Comparison of ENCODE assay signal across 1 cellular context in genomic region chr2:169362346-169363026, GRCh38.
TF ChIP-seq lines count a peak whose summit lies in the region.

Gene LRP2, minus strand, starts transcription at chr2:169362534. Its CDS starts 135 bp downstream, at chr2:169362399.

TF ChIP-seq in HepG2, 621 proteins besides CTCF, POLR2A, EP300 and RAD21 (continued from another document and continues in another):
- TF ChIP-seq ZNF552 (CRISPR knock-in tag; IDR thresholded peaks at IDR 0.05; ENCODE audit: borderline replicate concordance) (peak; percentile 18; the same call in 1 of the 2 replicates), HNF4G (IDR thresholded peaks at IDR 0.05; ENCODE audit: borderline replicate concordance, low read depth, low read length) (peak; percentile 72), HNF4G (CRISPR knock-in tag; IDR thresholded peaks at IDR 0.05; ENCODE audit: borderline replicate concordance, low read depth) (peak; percentile 65; the same call in 1 of the 2 replicates), REST (IDR thresholded peaks at IDR 0.05; ENCODE audit: borderline replicate concordance in 1 of 2, low read depth in 1 of 2, low read length in 2 of 2) (no peak), ZNF333 (CRISPR knock-in tag; IDR thresholded peaks at IDR 0.05; ENCODE audit: borderline replicate concordance) (no peak; the same call in 1 of the 2 replicates), ZNF274 (CRISPR knock-in tag; IDR thresholded peaks at IDR 0.05) (0 out of 2 replicates have a peak, but pooled peaks have one; percentile 15), MTA3 (CRISPR knock-in tag; IDR thresholded peaks at IDR 0.05) (no peak), MTF2 (CRISPR knock-in tag; IDR thresholded peaks at IDR 0.05; ENCODE audit: borderline replicate concordance) (peak; percentile 86; the same call in 1 of the 2 replicates), GATAD2A (CRISPR knock-in tag; IDR thresholded peaks at IDR 0.05) (peak; percentile 42), PTBP1 (IDR thresholded peaks at IDR 0.05; ENCODE audit: low read depth, low read length, poor library complexity, severe bottlenecking) (peak; percentile 52), ZNF761 (CRISPR knock-in tag; conservative IDR thresholded peaks at IDR 0.05) (0 out of 2 replicates have a peak, but pooled peaks have one; percentile 7), ZNF232 (CRISPR knock-in tag; IDR thresholded peaks at IDR 0.05; ENCODE audit: borderline replicate concordance) (no peak), BHLHE40 (IDR thresholded peaks at IDR 0.05; ENCODE audit: low read length) (peak; percentile 36; the same call in 1 of the 2 replicates), KAT7 (CRISPR knock-in tag; IDR thresholded peaks at IDR 0.05; ENCODE audit: borderline replicate concordance) (0 out of 2 replicates have a peak, but pooled peaks have one; percentile 23), ZNF777 (CRISPR knock-in tag; IDR thresholded peaks at IDR 0.05) (peak; percentile 85), ZNF605 (CRISPR knock-in tag; IDR thresholded peaks at IDR 0.05) (peak; percentile 58), PHF8 (CRISPR knock-in tag; IDR thresholded peaks at IDR 0.05) (0 out of 2 replicates have a peak, but pooled peaks have one; percentile 15), ZNF782 (CRISPR knock-in tag; IDR thresholded peaks at IDR 0.05; ENCODE audit: borderline replicate concordance) (0 out of 2 replicates have a peak, but pooled peaks have one; percentile 19), NRL (CRISPR knock-in tag; IDR thresholded peaks at IDR 0.05; ENCODE audit: borderline replicate concordance) (0 out of 2 replicates have a peak, but pooled peaks have one; percentile 46), CBX1 (IDR thresholded peaks at IDR 0.05; ENCODE audit: low read depth) (peak; percentile 41), ZNF879 (CRISPR knock-in tag; IDR thresholded peaks at IDR 0.05) (0 out of 2 replicates have a peak, but pooled peaks have one; percentile 28), SKI (IDR thresholded peaks at IDR 0.05; ENCODE audit: partially characterized antibody) (peak; percentile 43), ZZZ3 (CRISPR knock-in tag; IDR thresholded peaks at IDR 0.05; ENCODE audit: borderline replicate concordance) (peak; percentile 38; the same call in 1 of the 2 replicates), ZNF563 (CRISPR knock-in tag; IDR thresholded peaks at IDR 0.05) (peak; percentile 16; the same call in 1 of the 2 replicates), SP5 (CRISPR knock-in tag; IDR thresholded peaks at IDR 0.05; ENCODE audit: borderline replicate concordance, low read depth) (peak; percentile 47; the same call in 1 of the 2 replicates), ZNF574 (CRISPR knock-in tag; IDR thresholded peaks at IDR 0.05) (no peak), ATF3 (CRISPR knock-in tag; IDR thresholded peaks at IDR 0.05) (0 out of 2 replicates have a peak, but pooled peaks have one; percentile 26), MAZ (IDR thresholded peaks at IDR 0.05; ENCODE audit: borderline replicate concordance, low read depth, low read length) (no peak), MAZ (CRISPR knock-in tag; IDR thresholded peaks at IDR 0.05; ENCODE audit: low read depth) (0 out of 2 replicates have a peak, but pooled peaks have one; percentile 22), HNRNPK (IDR thresholded peaks at IDR 0.05; ENCODE audit: low read depth, low read length, poor library complexity, severe bottlenecking) (peak; percentile 67), PLRG1 (conservative IDR thresholded peaks at IDR 0.05) (no peak), ZNF142 (CRISPR knock-in tag; IDR thresholded peaks at IDR 0.05) (peak; percentile 96), ZNF556 (CRISPR knock-in tag; IDR thresholded peaks at IDR 0.05; ENCODE audit: borderline replicate concordance) (0 out of 2 replicates have a peak, but pooled peaks have one; percentile 52), KLF6 (CRISPR knock-in tag; IDR thresholded peaks at IDR 0.05) (0 out of 2 replicates have a peak, but pooled peaks have one; percentile 13)
- TF ChIP-seq, protein P1, sequence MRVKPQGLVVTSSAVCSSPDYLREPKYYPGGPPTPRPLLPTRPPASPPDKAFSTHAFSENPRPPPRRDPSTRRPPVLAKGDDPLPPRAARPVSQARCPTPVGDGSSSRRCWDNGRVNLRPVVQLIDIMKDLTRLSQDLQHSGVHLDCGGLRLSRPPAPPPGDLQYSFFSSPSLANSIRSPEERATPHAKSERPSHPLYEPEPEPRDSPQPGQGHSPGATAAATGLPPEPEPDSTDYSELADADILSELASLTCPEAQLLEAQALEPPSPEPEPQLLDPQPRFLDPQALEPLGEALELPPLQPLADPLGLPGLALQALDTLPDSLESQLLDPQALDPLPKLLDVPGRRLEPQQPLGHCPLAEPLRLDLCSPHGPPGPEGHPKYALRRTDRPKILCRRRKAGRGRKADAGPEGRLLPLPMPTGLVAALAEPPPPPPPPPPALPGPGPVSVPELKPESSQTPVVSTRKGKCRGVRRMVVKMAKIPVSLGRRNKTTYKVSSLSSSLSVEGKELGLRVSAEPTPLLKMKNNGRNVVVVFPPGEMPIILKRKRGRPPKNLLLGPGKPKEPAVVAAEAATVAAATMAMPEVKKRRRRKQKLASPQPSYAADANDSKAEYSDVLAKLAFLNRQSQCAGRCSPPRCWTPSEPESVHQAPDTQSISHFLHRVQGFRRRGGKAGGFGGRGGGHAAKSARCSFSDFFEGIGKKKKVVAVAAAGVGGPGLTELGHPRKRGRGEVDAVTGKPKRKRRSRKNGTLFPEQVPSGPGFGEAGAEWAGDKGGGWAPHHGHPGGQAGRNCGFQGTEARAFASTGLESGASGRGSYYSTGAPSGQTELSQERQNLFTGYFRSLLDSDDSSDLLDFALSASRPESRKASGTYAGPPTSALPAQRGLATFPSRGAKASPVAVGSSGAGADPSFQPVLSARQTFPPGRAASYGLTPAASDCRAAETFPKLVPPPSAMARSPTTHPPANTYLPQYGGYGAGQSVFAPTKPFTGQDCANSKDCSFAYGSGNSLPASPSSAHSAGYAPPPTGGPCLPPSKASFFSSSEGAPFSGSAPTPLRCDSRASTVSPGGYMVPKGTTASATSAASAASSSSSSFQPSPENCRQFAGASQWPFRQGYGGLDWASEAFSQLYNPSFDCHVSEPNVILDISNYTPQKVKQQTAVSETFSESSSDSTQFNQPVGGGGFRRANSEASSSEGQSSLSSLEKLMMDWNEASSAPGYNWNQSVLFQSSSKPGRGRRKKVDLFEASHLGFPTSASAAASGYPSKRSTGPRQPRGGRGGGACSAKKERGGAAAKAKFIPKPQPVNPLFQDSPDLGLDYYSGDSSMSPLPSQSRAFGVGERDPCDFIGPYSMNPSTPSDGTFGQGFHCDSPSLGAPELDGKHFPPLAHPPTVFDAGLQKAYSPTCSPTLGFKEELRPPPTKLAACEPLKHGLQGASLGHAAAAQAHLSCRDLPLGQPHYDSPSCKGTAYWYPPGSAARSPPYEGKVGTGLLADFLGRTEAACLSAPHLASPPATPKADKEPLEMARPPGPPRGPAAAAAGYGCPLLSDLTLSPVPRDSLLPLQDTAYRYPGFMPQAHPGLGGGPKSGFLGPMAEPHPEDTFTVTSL (CRISPR knock-in tag; IDR thresholded peaks at IDR 0.05; ENCODE audit: borderline replicate concordance), result peak; percentile 28; the same call in 1 of the 2 replicates
- TF ChIP-seq, protein P2, sequence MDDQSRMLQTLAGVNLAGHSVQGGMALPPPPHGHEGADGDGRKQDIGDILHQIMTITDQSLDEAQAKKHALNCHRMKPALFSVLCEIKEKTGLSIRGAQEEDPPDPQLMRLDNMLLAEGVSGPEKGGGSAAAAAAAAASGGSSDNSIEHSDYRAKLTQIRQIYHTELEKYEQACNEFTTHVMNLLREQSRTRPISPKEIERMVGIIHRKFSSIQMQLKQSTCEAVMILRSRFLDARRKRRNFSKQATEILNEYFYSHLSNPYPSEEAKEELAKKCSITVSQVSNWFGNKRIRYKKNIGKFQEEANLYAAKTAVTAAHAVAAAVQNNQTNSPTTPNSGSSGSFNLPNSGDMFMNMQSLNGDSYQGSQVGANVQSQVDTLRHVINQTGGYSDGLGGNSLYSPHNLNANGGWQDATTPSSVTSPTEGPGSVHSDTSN (CRISPR knock-in tag; IDR thresholded peaks at IDR 0.05; ENCODE audit: borderline replicate concordance), result no peak
- TF ChIP-seq, protein P3, sequence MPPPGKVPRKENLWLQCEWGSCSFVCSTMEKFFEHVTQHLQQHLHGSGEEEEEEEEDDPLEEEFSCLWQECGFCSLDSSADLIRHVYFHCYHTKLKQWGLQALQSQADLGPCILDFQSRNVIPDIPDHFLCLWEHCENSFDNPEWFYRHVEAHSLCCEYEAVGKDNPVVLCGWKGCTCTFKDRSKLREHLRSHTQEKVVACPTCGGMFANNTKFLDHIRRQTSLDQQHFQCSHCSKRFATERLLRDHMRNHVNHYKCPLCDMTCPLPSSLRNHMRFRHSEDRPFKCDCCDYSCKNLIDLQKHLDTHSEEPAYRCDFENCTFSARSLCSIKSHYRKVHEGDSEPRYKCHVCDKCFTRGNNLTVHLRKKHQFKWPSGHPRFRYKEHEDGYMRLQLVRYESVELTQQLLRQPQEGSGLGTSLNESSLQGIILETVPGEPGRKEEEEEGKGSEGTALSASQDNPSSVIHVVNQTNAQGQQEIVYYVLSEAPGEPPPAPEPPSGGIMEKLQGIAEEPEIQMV (CRISPR knock-in tag; IDR thresholded peaks at IDR 0.05; ENCODE audit: low read depth), result 0 out of 2 replicates have a peak, but pooled peaks have one; percentile 40
